Comparison of ENCODE assay signal across 28 cellular contexts in genomic region chr4:10315638-10316037, GRCh38.
"Had no signal": no experiment of that assay in that cellular context is flagged by ENCODE, and none has a peak within 500 bp of the region (broad histone marks: within the 10 kb centered on the region; RNA-seq: fewer than 3 reads in every experiment).

No MANE protein-coding gene starts in this region.

- H3K36me3 Mint-ChIP-seq: stimulated activated effector memory CD8-positive, alpha-beta T cell treated with anti-CD3 and anti-CD28 coated beads, Interleukin-12 subunit alpha, Interleukin-12 subunit beta, amount 100 ng/mL, for 72 hours; stimulated activated memory B cell treated with anti-CD40 and anti-IgM and Interleukin-4, amounts not matched to agents 10 μg/mL and 1 μg/mL and 100 μg/mL, for 72 hours; stimulated activated naive B cell treated with anti-CD40 and anti-IgM and Interleukin-4, amounts not matched to agents 10 μg/mL and 1 μg/mL and 100 μg/mL, for 72 hours; type B pancreatic cell had no signal

- H3K9me3 ChIP-seq: stomach, suprapubic skin, testis, thoracic aorta, thyroid gland, tibial artery, tibial nerve, transverse colon, upper lobe of left lung, upper lobe of right lung, uterus, vagina had no signal

- H3K36me3 ChIP-seq: stomach, suprapubic skin, thoracic aorta, thyroid gland, tibial artery, tibial nerve, transverse colon, upper lobe of left lung, upper lobe of right lung, uterus, vagina had no signal

- H3K4me3 ChIP-seq: stomach, suprapubic skin, testis, thoracic aorta, thyroid gland, tibial artery, tibial nerve, transverse colon, upper lobe of left lung, upper lobe of right lung, uterus, vagina had no signal

- H3K27me3 Mint-ChIP-seq: stimulated activated memory B cell treated with anti-CD40 and anti-IgM and Interleukin-4, amounts not matched to agents 10 μg/mL and 1 μg/mL and 100 μg/mL, for 72 hours; stimulated activated naive CD8-positive, alpha-beta T cell treated with anti-CD3 and anti-CD28 coated beads, Interleukin-15, amount 100 ng/mL, for 72 hours; stimulated activated naive CD8-positive, alpha-beta T cell treated with anti-CD3 and anti-CD28 coated beads, Interleukin-15, Interleukin-2, amounts not matched to agents 100 ng/mL and 50 ng/mL, for 24 hours had no signal

- FAIRE-seq: urothelium cell line had no signal

- H3K9me3 Mint-ChIP-seq: stimulated activated effector memory CD8-positive, alpha-beta T cell treated with anti-CD3 and anti-CD28 coated beads, Interleukin-12 subunit alpha, Interleukin-12 subunit beta, amount 100 ng/mL, for 72 hours; stimulated activated memory B cell treated with anti-CD40 and anti-IgM and Interleukin-4, amounts not matched to agents 10 μg/mL and 1 μg/mL and 100 μg/mL, for 72 hours; stimulated activated naive B cell treated with anti-CD40 and anti-IgM and Interleukin-4, amounts not matched to agents 10 μg/mL and 1 μg/mL and 100 μg/mL, for 72 hours; stimulated activated naive CD8-positive, alpha-beta T cell treated with anti-CD3 and anti-CD28 coated beads, Interleukin-15, Interleukin-2, amounts not matched to agents 100 ng/mL and 50 ng/mL, for 24 hours; type B pancreatic cell had no signal

- H3K27me3 ChIP-seq: stomach, suprapubic skin, testis, thyroid gland, tibial artery, tibial nerve, transverse colon, upper lobe of left lung, upper lobe of right lung, uterus, vagina had no signal

- ATAC-seq: stimulated activated effector memory CD8-positive, alpha-beta T cell treated with anti-CD3 and anti-CD28 coated beads, Interleukin-12 subunit alpha, Interleukin-12 subunit beta, amount 100 ng/mL, for 72 hours; stimulated activated memory B cell treated with anti-CD40 and anti-IgM and Interleukin-4, amounts not matched to agents 10 μg/mL and 1 μg/mL and 100 μg/mL, for 72 hours; stimulated activated naive B cell treated with anti-CD40 and anti-IgM and Interleukin-4, amounts not matched to agents 10 μg/mL and 1 μg/mL and 100 μg/mL, for 72 hours; stimulated activated naive CD8-positive, alpha-beta T cell treated with anti-CD3 and anti-CD28 coated beads, Interleukin-15, amount 100 ng/mL, for 72 hours; stimulated activated naive CD8-positive, alpha-beta T cell treated with anti-CD3 and anti-CD28 coated beads, Interleukin-15, Interleukin-2, amounts not matched to agents 100 U/mL and 50 U/mL, for 24 hours; upper lobe of right lung had no signal

- H3K27ac Mint-ChIP-seq: stimulated activated effector memory CD8-positive, alpha-beta T cell treated with anti-CD3 and anti-CD28 coated beads, Interleukin-12 subunit alpha, Interleukin-12 subunit beta, amount 100 ng/mL, for 72 hours; stimulated activated memory B cell treated with anti-CD40 and anti-IgM and Interleukin-4, amounts not matched to agents 10 μg/mL and 1 μg/mL and 100 μg/mL, for 72 hours; stimulated activated naive B cell treated with anti-CD40 and anti-IgM and Interleukin-4, amounts not matched to agents 10 μg/mL and 1 μg/mL and 100 μg/mL, for 72 hours; stimulated activated naive CD8-positive, alpha-beta T cell treated with anti-CD3 and anti-CD28 coated beads, Interleukin-15, amount 100 ng/mL, for 72 hours; stimulated activated naive CD8-positive, alpha-beta T cell treated with anti-CD3 and anti-CD28 coated beads, Interleukin-15, Interleukin-2, amounts not matched to agents 100 ng/mL and 50 ng/mL, for 24 hours; type B pancreatic cell had no signal

- H3K4me1 Mint-ChIP-seq: stimulated activated effector memory CD8-positive, alpha-beta T cell treated with anti-CD3 and anti-CD28 coated beads, Interleukin-12 subunit alpha, Interleukin-12 subunit beta, amount 100 ng/mL, for 72 hours; stimulated activated memory B cell treated with anti-CD40 and anti-IgM and Interleukin-4, amounts not matched to agents 10 μg/mL and 1 μg/mL and 100 μg/mL, for 72 hours; stimulated activated naive B cell treated with anti-CD40 and anti-IgM and Interleukin-4, amounts not matched to agents 10 μg/mL and 1 μg/mL and 100 μg/mL, for 72 hours; stimulated activated naive CD8-positive, alpha-beta T cell treated with anti-CD3 and anti-CD28 coated beads, Interleukin-15, amount 100 ng/mL, for 72 hours had no signal

- H3K4me1 ChIP-seq: stomach, suprapubic skin, testis, tibial artery, tibial nerve, transverse colon, upper lobe of left lung, upper lobe of right lung, uterus, vagina had no signal

- DNase-seq: stimulated activated CD4-positive, alpha-beta T cell treated with anti-CD3 and anti-CD28 coated beads, Interleukin-2, amount 100 ng/mL, for 48 hours; stimulated activated CD4-positive, alpha-beta T cell treated with anti-CD3 and anti-CD28 coated beads, Interleukin-4, amount 100 ng/mL, for 1 hour; stimulated activated CD4-positive, alpha-beta T cell treated with anti-CD3 and anti-CD28 coated beads, Interleukin-4, amount 100 ng/mL, for 24 hours; stimulated activated CD4-positive, alpha-beta T cell treated with anti-CD3 and anti-CD28 coated beads, Interleukin-4, amount 100 ng/mL, for 4 hours; stimulated activated CD8-positive, alpha-beta memory T cell treated with anti-CD3 and anti-CD28 coated beads, Interleukin-4, amount 100 ng/mL, for 48 hours; stimulated activated naive B cell treated with anti-CD40 and anti-IgM and Interleukin-4, amounts not matched to agents 10 μg/mL and 1 μg/mL and 100 μg/mL, for 72 hours; stimulated activated naive CD4-positive, alpha-beta T cell; stimulated activated naive CD4-positive, alpha-beta T cell treated with Interleukin-2 at 50 U/mL for 16 hours; stimulated activated naive CD8-positive, alpha-beta T cell treated with anti-CD3 and anti-CD28 coated beads, Interleukin-15, amount 100 ng/mL, for 72 hours; stimulated activated naive CD8-positive, alpha-beta T cell treated with anti-CD3 and anti-CD28 coated beads, Interleukin-15, Interleukin-2, amounts not matched to agents 100 U/mL and 50 U/mL, for 24 hours; stomach; substantia nigra; testis; thyroid gland; tibial artery; transverse colon; upper lobe of left lung; upper lobe of right lung; uterus had no signal

- H3K27ac ChIP-seq: stomach, suprapubic skin, testis, thoracic aorta, thyroid gland, tibial artery, tibial nerve, transverse colon, upper lobe of left lung, upper lobe of right lung, uterus, vagina had no signal

- H3K4me3 Mint-ChIP-seq: stimulated activated effector memory CD8-positive, alpha-beta T cell treated with anti-CD3 and anti-CD28 coated beads, Interleukin-12 subunit alpha, Interleukin-12 subunit beta, amount 100 ng/mL, for 72 hours; stimulated activated memory B cell treated with anti-CD40 and anti-IgM and Interleukin-4, amounts not matched to agents 10 μg/mL and 1 μg/mL and 100 μg/mL, for 72 hours; stimulated activated naive B cell treated with anti-CD40 and anti-IgM and Interleukin-4, amounts not matched to agents 10 μg/mL and 1 μg/mL and 100 μg/mL, for 72 hours; stimulated activated naive CD8-positive, alpha-beta T cell treated with anti-CD3 and anti-CD28 coated beads, Interleukin-15, amount 100 ng/mL, for 72 hours; stimulated activated naive CD8-positive, alpha-beta T cell treated with anti-CD3 and anti-CD28 coated beads, Interleukin-15, Interleukin-2, amounts not matched to agents 100 ng/mL and 50 ng/mL, for 24 hours; type B pancreatic cell had no signal
